Comparison of ENCODE assay signal across 8 cellular contexts in genomic region chr1:168225476-168226190, GRCh38. TPM values are rescaled to one million over a fixed set of nuclear protein-coding genes. Genes with fewer than 3 reads are reported as not detected.
DNase-seq lines count a peak whose midpoint lies in the region; ATAC-seq and TF ChIP-seq lines count a peak whose summit lies in the region.

SFT2D2 (plus strand) TSS chr1:168226004; CDS start chr1:168226080, 76 bp downstream.

- intact Hi-C loops in ascending aorta (cut with DNase I): loop anchor here (1.0 to 10.0 kb wide), 5 partner anchors 46 to 1142 kb away; partner anchors contain the start of genes ATP1B1, BLZF1, CREG1 and DCAF6

- H3K4me1 ChIP-seq in ascending aorta: peaks cover 3 to 20% of the 10 kb centered on the region in 2 donors

- no peaks in the 10 kb centered on the region for H3K9me3 ChIP-seq in ascending aorta

- ATAC-seq in GM18499 (IDR thresholded peaks at IDR 0.05; ENCODE audit: insufficient read depth, unreplicated experiment) (peak; percentile 34), HG02852 (IDR thresholded peaks at IDR 0.05; ENCODE audit: unreplicated experiment) (peak; percentile 72)

- DNase-seq in NCI-H146 treated with DMSO at 0.1 percent for 48 hours (lab: John Stamatoyannopoulos, UW; ENCODE audit: unreplicated experiment): peak; percentile 74
- peak; percentile 58 for DNase-seq in T-helper 22 cell (ENCODE audit: low read depth)
- DNase-seq in ascending aorta (ENCODE audit: low spot score in 2 of 2): peak; percentile 21 to 90
- DNase-seq in hepatic stellate cell (ENCODE audit: low spot score): peak; percentile 85
- DNase-seq in retina: peak; percentile 93
- no peak for DNase-seq in dedifferentiated amniotic fluid mesenchymal stem cell (ENCODE audit: extremely low spot score)

- no peaks in the 10 kb centered on the region for H3K36me3 ChIP-seq in ascending aorta

- H3K4me3 ChIP-seq in ascending aorta: peak within 1 kb of the TSS; percentile 85 to 93

- no peaks in the 10 kb centered on the region for H3K27me3 ChIP-seq in ascending aorta

- no peak for TF ChIP-seq CTCF in ascending aorta (IDR thresholded peaks at IDR 0.05)

- peak within 1 kb of the TSS; percentile 92 to 98 for H3K27ac ChIP-seq in ascending aorta

RNA-seq across cellular contexts. Expression of gene SFT2D2, which starts in this region (rescaled TPM):
- 40.1 TPM for total RNA-seq in ascending aorta
